1 cellular context compared by ENCODE assay signal in genomic region chr15:78065284-78065872, GRCh38.
A peak's percentile ranks its signal among the peaks of the same experiment; 100 is the strongest.
TF ChIP-seq lines count a peak whose summit lies in the region.

No MANE protein-coding gene starts in this region.

TF ChIP-seq in IMR-90, 13 proteins besides CTCF, POLR2A, EP300 and RAD21 (continued from another document):
- peak; percentile 61; the same call in 1 of the 2 replicates for TF ChIP-seq MAZ (IDR thresholded peaks at IDR 0.05; ENCODE audit: borderline replicate concordance, low read depth, low read length)
